Comparison of ENCODE assay signal across 22 cellular contexts in the genomic region with DNA sequence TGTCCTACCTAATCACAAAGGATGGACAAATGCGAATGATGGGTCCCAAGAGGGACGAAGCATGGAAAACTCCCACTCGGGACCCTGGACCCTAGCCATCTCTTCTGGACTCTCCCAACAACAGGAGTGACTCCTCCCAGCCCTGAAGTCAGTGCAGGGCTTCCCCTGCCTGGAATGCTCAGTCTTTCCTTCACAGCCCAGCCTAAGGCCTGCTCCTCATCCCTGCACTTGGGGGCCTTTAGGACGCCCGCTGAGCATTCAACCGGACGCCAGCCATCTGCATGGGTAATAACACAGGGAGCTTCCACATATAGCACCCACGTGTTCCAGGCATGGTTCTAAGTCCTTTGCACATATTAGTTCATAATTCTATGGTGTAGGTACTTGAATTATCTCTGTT.
"Had no signal": no experiment of that assay in that cellular context is flagged by ENCODE, and none has a peak within 500 bp of the region (broad histone marks: within the 10 kb centered on the region; RNA-seq: fewer than 3 reads in every experiment).

No MANE protein-coding gene starts in this region.

- H3K36me3 ChIP-seq: Peyer's patch had no signal

- H3K4me1 Mint-ChIP-seq: activated CD4-positive, alpha-beta memory T cell treated with anti-CD3 and anti-CD28 coated beads, Interleukin-2, amount 10 ng/mL, durations not matched to agents 7 days and 5 days; activated CD4-positive, alpha-beta T cell treated with anti-CD3 and anti-CD28 coated beads for 36 hours; activated naive CD4-positive, alpha-beta T cell treated with anti-CD3 and anti-CD28 coated beads, Interleukin-2, amount 10 ng/mL, durations not matched to agents 7 days and 5 days; activated naive CD8-positive, alpha-beta T cell treated with anti-CD3 and anti-CD28 coated beads for 36 hours; activated T-helper 17 cell treated with anti-CD3 and anti-CD28 coated beads, Interleukin-2, amount 50 U/mL, for 72 hours had no signal

- H3K4me3 Mint-ChIP-seq: activated CD4-positive, alpha-beta memory T cell treated with anti-CD3 and anti-CD28 coated beads, Interleukin-2, amount 10 ng/mL, durations not matched to agents 7 days and 5 days; activated CD4-positive, alpha-beta T cell treated with anti-CD3 and anti-CD28 coated beads for 36 hours; activated naive CD4-positive, alpha-beta T cell treated with anti-CD3 and anti-CD28 coated beads, Interleukin-2, amount 10 ng/mL, durations not matched to agents 7 days and 5 days; activated naive CD8-positive, alpha-beta T cell treated with anti-CD3 and anti-CD28 coated beads for 36 hours; activated T-helper 17 cell treated with anti-CD3 and anti-CD28 coated beads, Interleukin-2, amount 50 U/mL, for 72 hours had no signal

- DNase-seq: activated CD4-positive, alpha-beta memory T cell treated with anti-CD3 and anti-CD28 coated beads, Interleukin-2, amount 10 ng/mL, durations not matched to agents 7 days and 5 days; activated CD4-positive, alpha-beta T cell treated with anti-CD3 and anti-CD28 coated beads for 36 hours; activated CD4-positive, alpha-beta T cell treated with anti-CD3 and anti-CD28 coated beads, Interleukin-2, amount 50 U/mL, for 1 hour; activated gamma-delta T cell; activated naive CD4-positive, alpha-beta T cell treated with anti-CD3 and anti-CD28 coated beads, Interleukin-2, amount 10 ng/mL, durations not matched to agents 7 days and 5 days; activated naive CD8-positive, alpha-beta T cell treated with anti-CD3 and anti-CD28 coated beads for 36 hours; activated T-cell treated with anti-CD3 and anti-CD28 coated beads for 4 hours; activated T-cell treated with anti-CD3 and anti-CD28 coated beads, Interleukin-2, amount 50 U/mL, for 48 hours; cerebellar nuclear complex; Karpas-422; NCI-H1048; NCI-H146; NCI-H2029; NCI-H2107; NCI-H510A treated with DMSO at 0.1 percent for 48 hours; Peyer's patch; SHP77 treated with DMSO at 0.1 percent for 48 hours; T-helper 2 cell; WERI-Rb-1 had no signal

- H3K27me3 Mint-ChIP-seq: activated CD4-positive, alpha-beta memory T cell treated with anti-CD3 and anti-CD28 coated beads, Interleukin-2, amount 10 ng/mL, durations not matched to agents 7 days and 5 days; activated CD4-positive, alpha-beta T cell treated with anti-CD3 and anti-CD28 coated beads for 36 hours; activated naive CD4-positive, alpha-beta T cell treated with anti-CD3 and anti-CD28 coated beads, Interleukin-2, amount 10 ng/mL, durations not matched to agents 7 days and 5 days; activated naive CD8-positive, alpha-beta T cell treated with anti-CD3 and anti-CD28 coated beads for 36 hours had no signal

- FAIRE-seq: K562 had no signal

- H3K27me3 ChIP-seq: Peyer's patch had no signal

- H3K27ac ChIP-seq: Peyer's patch, RWPE1, WERI-Rb-1 had no signal

- H3K36me3 Mint-ChIP-seq: activated naive CD4-positive, alpha-beta T cell treated with anti-CD3 and anti-CD28 coated beads, Interleukin-2, amount 10 ng/mL, durations not matched to agents 7 days and 5 days had no signal

- H3K27ac Mint-ChIP-seq: activated CD4-positive, alpha-beta memory T cell treated with anti-CD3 and anti-CD28 coated beads, Interleukin-2, amount 10 ng/mL, durations not matched to agents 7 days and 5 days; activated CD4-positive, alpha-beta T cell treated with anti-CD3 and anti-CD28 coated beads for 36 hours; activated naive CD4-positive, alpha-beta T cell treated with anti-CD3 and anti-CD28 coated beads, Interleukin-2, amount 10 ng/mL, durations not matched to agents 7 days and 5 days; activated naive CD8-positive, alpha-beta T cell treated with anti-CD3 and anti-CD28 coated beads for 36 hours; activated T-helper 17 cell treated with anti-CD3 and anti-CD28 coated beads, Interleukin-2, amount 50 U/mL, for 72 hours had no signal

- ATAC-seq: activated CD4-positive, alpha-beta T cell treated with anti-CD3 and anti-CD28 coated beads for 36 hours; activated T-helper 17 cell treated with anti-CD3 and anti-CD28 coated beads, Interleukin-2, amount 50 U/mL, for 72 hours; K562 had no signal

- H3K4me3 ChIP-seq: K562, Peyer's patch had no signal
